ENCODE assay signal across 8 cellular contexts in genomic region chr17:4710693-4711634, GRCh38. TPM values are rescaled to one million over a fixed set of nuclear protein-coding genes. Genes with fewer than 3 reads are reported as not detected.
DNase-seq lines count a peak whose midpoint lies in the region; ATAC-seq and TF ChIP-seq lines count a peak whose summit lies in the region.

No MANE protein-coding gene starts in this region.

- H3K4me3 ChIP-seq in naive thymus-derived CD4-positive, alpha-beta T cell (ENCODE audit: low read length): peak overlapping the region; percentile 89

- H3K27ac Mint-ChIP-seq in IgD-negative memory B cell: peak overlapping the region; percentile 36 to 95 (median 93)
- H3K27ac Mint-ChIP-seq in activated CD4-positive, alpha-beta T cell treated with anti-CD3 and anti-CD28 coated beads, Interleukin-2, amount 10 ng/mL, durations not matched to agents 7 days and 5 days: peak overlapping the region; percentile 97
- peak overlapping the region; percentile 89 to 94 for H3K27ac Mint-ChIP-seq in effector memory CD8-positive, alpha-beta T cell
- H3K27ac Mint-ChIP-seq in naive thymus-derived CD4-positive, alpha-beta T cell: peak overlapping the region; percentile 69 to 98 (median 92)
- peak overlapping the region; percentile 94 for H3K27ac Mint-ChIP-seq in type B pancreatic cell

- no peak for ATAC-seq in effector memory CD8-positive, alpha-beta T cell (replicated peaks)
- no peak for ATAC-seq in naive thymus-derived CD4-positive, alpha-beta T cell
- no peak for ATAC-seq in HG03280 (IDR thresholded peaks at IDR 0.05; ENCODE audit: unreplicated experiment)

- H3K9me3 Mint-ChIP-seq in IgD-negative memory B cell: peaks cover 0 to 2% (median 0%) of the 10 kb centered on the region in 3 donors
- H3K9me3 Mint-ChIP-seq in activated CD4-positive, alpha-beta T cell treated with anti-CD3 and anti-CD28 coated beads, Interleukin-2, amount 10 ng/mL, durations not matched to agents 7 days and 5 days: peaks cover 4% of the 10 kb centered on the region
- no peaks in the 10 kb centered on the region for H3K9me3 Mint-ChIP-seq in effector memory CD8-positive, alpha-beta T cell
- H3K9me3 Mint-ChIP-seq in naive thymus-derived CD4-positive, alpha-beta T cell: peaks cover 0 to 2% (median 0%) of the 10 kb centered on the region in 11 donors
- H3K9me3 Mint-ChIP-seq in type B pancreatic cell: no peaks in the 10 kb centered on the region

- CTCF ChIA-PET in activated CD4-positive, alpha-beta T cell treated with anti-CD3 and anti-CD28 coated beads, Interleukin-2, amount 10 ng/mL, durations not matched to agents 7 days and 5 days (lab: Charles Lee): interaction anchor here (0.6 to 1.9 kb wide), 15 partner anchors 14 to 254 kb away, joined by 3 to 11 read pairs (median 4); partner anchors contain the start of genes C17orf107, GLTPD2 and MED11
- CTCF ChIA-PET in naive thymus-derived CD4-positive, alpha-beta T cell (lab: Charles Lee): interaction anchor here (0.6 to 3.7 kb wide), 14 partner anchors 14 to 567 kb away, joined by 3 to 16 read pairs (median 4); partner anchors contain the start of gene MED11

- no peak for TF ChIP-seq CTCF in GM10266 (IDR thresholded peaks at IDR 0.05; ENCODE audit: control insufficient read depth, insufficient read depth, low read depth, missing control alignments)
- no peak for TF ChIP-seq CTCF in type B pancreatic cell (conservative IDR thresholded peaks at IDR 0.05)

- intact Hi-C loops in naive thymus-derived CD4-positive, alpha-beta T cell (cut with micrococcal nuclease): loop anchor here (1.0 to 5.0 kb wide), 20 partner anchors 20 to 571 kb away; partner anchors contain the start of genes CHRNE (in 2 of the 2), MED11 (in 2 of the 2), MINK1 (in 2 of the 2) and RNF167 (in 2 of the 2)

- in situ Hi-C loops in ACHN (cut with HindIII; ENCODE audit: low pct_ligation_motif_present, low pct_unique_long_range_greater_than_20kb, low sequenced_read_pairs): no loop called here

- H3K27me3 ChIP-seq in naive thymus-derived CD4-positive, alpha-beta T cell (ENCODE audit: control insufficient read depth in 2 of 2, insufficient read depth in 2 of 2, low read length in 2 of 2): no peaks in the 10 kb centered on the region

- H3K27me3 Mint-ChIP-seq in IgD-negative memory B cell: no peaks in the 10 kb centered on the region
- H3K27me3 Mint-ChIP-seq in activated CD4-positive, alpha-beta T cell treated with anti-CD3 and anti-CD28 coated beads, Interleukin-2, amount 10 ng/mL, durations not matched to agents 7 days and 5 days: no peaks in the 10 kb centered on the region
- no peaks in the 10 kb centered on the region for H3K27me3 Mint-ChIP-seq in effector memory CD8-positive, alpha-beta T cell
- no peaks in the 10 kb centered on the region for H3K27me3 Mint-ChIP-seq in naive thymus-derived CD4-positive, alpha-beta T cell
- H3K27me3 Mint-ChIP-seq in type B pancreatic cell: no peaks in the 10 kb centered on the region

- peaks cover 24 to 37% (median 26%) of the 10 kb centered on the region in 3 donors for H3K4me1 Mint-ChIP-seq in IgD-negative memory B cell
- peaks cover 55% of the 10 kb centered on the region for H3K4me1 Mint-ChIP-seq in activated CD4-positive, alpha-beta T cell treated with anti-CD3 and anti-CD28 coated beads, Interleukin-2, amount 10 ng/mL, durations not matched to agents 7 days and 5 days
- H3K4me1 Mint-ChIP-seq in effector memory CD8-positive, alpha-beta T cell (ENCODE audit: low read depth in 2 of 2): peaks cover 43 to 50% of the 10 kb centered on the region in 2 donors
- H3K4me1 Mint-ChIP-seq in naive thymus-derived CD4-positive, alpha-beta T cell: peaks cover 31 to 64% (median 55%) of the 10 kb centered on the region in 7 donors
- peaks cover 5% of the 10 kb centered on the region for H3K4me1 Mint-ChIP-seq in type B pancreatic cell (ENCODE audit: unreplicated experiment)

- H3K4me3 Mint-ChIP-seq in IgD-negative memory B cell (peak overlapping the region; percentile 61 to 97 (median 90)), type B pancreatic cell (peak overlapping the region; percentile 92)
- peak overlapping the region; percentile 98 for H3K4me3 Mint-ChIP-seq in activated CD4-positive, alpha-beta T cell treated with anti-CD3 and anti-CD28 coated beads, Interleukin-2, amount 10 ng/mL, durations not matched to agents 7 days and 5 days
- peak overlapping the region; percentile 95 to 96 for H3K4me3 Mint-ChIP-seq in effector memory CD8-positive, alpha-beta T cell
- H3K4me3 Mint-ChIP-seq in naive thymus-derived CD4-positive, alpha-beta T cell: peak overlapping the region; percentile 89 to 99 (median 97)

- POLR2A ChIA-PET in activated CD4-positive, alpha-beta T cell treated with anti-CD3 and anti-CD28 coated beads, Interleukin-2, amount 10 ng/mL, durations not matched to agents 7 days and 5 days (lab: Charles Lee): interaction anchor here (1.1 to 1.4 kb wide), 2 partner anchors 127 to 188 kb away, joined by 3 to 4 read pairs; no protein-coding TSS in a partner anchor
- POLR2A ChIA-PET in naive thymus-derived CD4-positive, alpha-beta T cell (lab: Charles Lee): interaction anchor here (0.5 to 5.3 kb wide), 23 partner anchors 8 to 257 kb away, joined by 3 to 48 read pairs (median 5); partner anchors contain the start of genes C17orf107, GLTPD2, MED11 and PELP1

- DNase-seq in GM10266 (ENCODE audit: extremely low spot score) (peak; percentile 53), type B pancreatic cell (ENCODE audit: extremely low spot score, unreplicated experiment) (no peak), ACHN (no peak)
- peak; percentile 69 for DNase-seq in activated CD4-positive, alpha-beta T cell treated with anti-CD3 and anti-CD28 coated beads, Interleukin-2, amount 10 ng/mL, durations not matched to agents 7 days and 5 days
- DNase-seq in effector memory CD8-positive, alpha-beta T cell: peak in 1 of 3 experiments; percentile 27
- peak in 8 of 9 donors; percentile 49 to 62 (median 56) for DNase-seq in naive thymus-derived CD4-positive, alpha-beta T cell

- H3K36me3 ChIP-seq in naive thymus-derived CD4-positive, alpha-beta T cell (ENCODE audit: control insufficient read depth in 2 of 3, insufficient read depth in 3 of 3, low read length in 3 of 3): peaks cover 0 to 8% (median 0%) of the 10 kb centered on the region in 3 experiments

- peak overlapping the region; percentile 84 for H3K27ac ChIP-seq in naive thymus-derived CD4-positive, alpha-beta T cell (ENCODE audit: low read depth, low read length)

- H3K4me1 ChIP-seq in naive thymus-derived CD4-positive, alpha-beta T cell (ENCODE audit: control insufficient read depth in 2 of 2, insufficient read depth in 2 of 2, low read length in 2 of 2): peaks cover 37 to 41% of the 10 kb centered on the region in 2 donors

- H3K36me3 Mint-ChIP-seq in IgD-negative memory B cell: peaks cover 1% of the 10 kb centered on the region
- peaks cover 37% of the 10 kb centered on the region for H3K36me3 Mint-ChIP-seq in activated CD4-positive, alpha-beta T cell treated with anti-CD3 and anti-CD28 coated beads, Interleukin-2, amount 10 ng/mL, durations not matched to agents 7 days and 5 days (ENCODE audit: low read depth)
- H3K36me3 Mint-ChIP-seq in effector memory CD8-positive, alpha-beta T cell (ENCODE audit: insufficient read depth): peaks cover 27% of the 10 kb centered on the region
- peaks cover 0 to 27% (median 3%) of the 10 kb centered on the region in 5 donors for H3K36me3 Mint-ChIP-seq in naive thymus-derived CD4-positive, alpha-beta T cell
- no peaks in the 10 kb centered on the region for H3K36me3 Mint-ChIP-seq in type B pancreatic cell

- no peaks in the 10 kb centered on the region for H3K9me3 ChIP-seq in naive thymus-derived CD4-positive, alpha-beta T cell (ENCODE audit: control insufficient read depth in 2 of 3, low read length in 3 of 3)

RNA-seq across cellular contexts. Expression of gene ARRB2, which starts 0.5 kb away (rescaled TPM):
- 21.5 TPM for polyA plus RNA-seq in IgD-negative memory B cell
- total RNA-seq in activated CD4-positive, alpha-beta T cell treated with anti-CD3 and anti-CD28 coated beads, Interleukin-2, amount 10 ng/mL, durations not matched to agents 7 days and 5 days: 100 to 1,000 TPM; 323 to 336 TPM
- total RNA-seq in naive thymus-derived CD4-positive, alpha-beta T cell: 100 to 1,000 TPM; 270 to 601 (median 377) TPM
- 10 to 100 TPM; 34.8 to 35.0 TPM for polyA plus RNA-seq in naive thymus-derived CD4-positive, alpha-beta T cell
- 22.9 and 47.4 TPM in 2 replicates for total RNA-seq in type B pancreatic cell (ENCODE audit: low replicate concordance)

RNA-seq across cellular contexts. Expression of gene PELP1, which starts 7.0 kb away (rescaled TPM):
- 12.7 TPM for polyA plus RNA-seq in IgD-negative memory B cell
- 10 to 100 TPM; 61.6 to 73.2 TPM for total RNA-seq in activated CD4-positive, alpha-beta T cell treated with anti-CD3 and anti-CD28 coated beads, Interleukin-2, amount 10 ng/mL, durations not matched to agents 7 days and 5 days
- total RNA-seq in naive thymus-derived CD4-positive, alpha-beta T cell: 10 to 100 TPM; 41.4 to 80.4 (median 70.0) TPM
- polyA plus RNA-seq in naive thymus-derived CD4-positive, alpha-beta T cell: 10 to 100 TPM; 11.6 to 13.2 TPM
- total RNA-seq in type B pancreatic cell (ENCODE audit: low replicate concordance): 72.7 and 92.9 TPM in 2 replicates

RNA-seq across cellular contexts. Expression of gene MED11, which starts 20.3 kb away (rescaled TPM):
- 48.1 TPM for polyA plus RNA-seq in IgD-negative memory B cell
- 10 to 100 TPM; 19.6 to 23.6 TPM for total RNA-seq in activated CD4-positive, alpha-beta T cell treated with anti-CD3 and anti-CD28 coated beads, Interleukin-2, amount 10 ng/mL, durations not matched to agents 7 days and 5 days
- 10 to 100 TPM; 10.4 to 32.0 (median 25.5) TPM for total RNA-seq in naive thymus-derived CD4-positive, alpha-beta T cell
- 10 to 100 TPM; 43.2 to 73.9 TPM for polyA plus RNA-seq in naive thymus-derived CD4-positive, alpha-beta T cell
- total RNA-seq in type B pancreatic cell (ENCODE audit: low replicate concordance): 17.6 and 21.8 TPM in 2 replicates

RNA-seq across cellular contexts. Expression of gene ZMYND15, which starts 28.7 kb away (rescaled TPM):
- not detected for polyA plus RNA-seq in IgD-negative memory B cell
- under 1 TPM in 1 of 2 experiments, not detected in 1; 0.07 TPM for total RNA-seq in activated CD4-positive, alpha-beta T cell treated with anti-CD3 and anti-CD28 coated beads, Interleukin-2, amount 10 ng/mL, durations not matched to agents 7 days and 5 days
- total RNA-seq in naive thymus-derived CD4-positive, alpha-beta T cell: 1 to 10 TPM in 2 of 5 experiments, under 1 TPM in 2, not detected in 1; 0.22 to 5.2 (median 1.4) TPM
- not detected for polyA plus RNA-seq in naive thymus-derived CD4-positive, alpha-beta T cell
- 0.70 and 1.4 TPM in 2 replicates for total RNA-seq in type B pancreatic cell (ENCODE audit: low replicate concordance)

RNA-seq across cellular contexts. Expression of gene CXCL16, which starts 28.8 kb away (rescaled TPM):
- polyA plus RNA-seq in IgD-negative memory B cell: 17.7 TPM
- 1 to 10 TPM in 1 of 2 experiments, under 1 TPM in 1; 0.94 to 1.6 TPM for total RNA-seq in activated CD4-positive, alpha-beta T cell treated with anti-CD3 and anti-CD28 coated beads, Interleukin-2, amount 10 ng/mL, durations not matched to agents 7 days and 5 days
- 10 to 100 TPM in 2 of 5 experiments, 1 to 10 TPM in 3; 2.6 to 68.0 (median 3.4) TPM for total RNA-seq in naive thymus-derived CD4-positive, alpha-beta T cell
- polyA plus RNA-seq in naive thymus-derived CD4-positive, alpha-beta T cell: 1 to 10 TPM; 1.2 to 4.4 TPM
- total RNA-seq in type B pancreatic cell (ENCODE audit: low replicate concordance): 15.2 and 23.0 TPM in 2 replicates

Comparison
In these comparisons a context has a peak if more than half of its experiments do, and no peak if none do; other contexts are left out.
1. DNase-seq: peak in GM10266 (single experiment), activated CD4-positive, alpha-beta T cell treated with anti-CD3 and anti-CD28 coated beads, Interleukin-2, amount 10 ng/mL, durations not matched to agents 7 days and 5 days (single experiment) and naive thymus-derived CD4-positive, alpha-beta T cell (8 of 9); none in type B pancreatic cell (single experiment) and ACHN (single experiment).
2. Peak in every context shown above with its lines, with median percentiles within 50 percentile points of each other: H3K27ac Mint-ChIP-seq and H3K4me3 Mint-ChIP-seq.